In genomic region chr1:12619396-12620141, GRCh38 we compare ENCODE assay signal across 8 cellular contexts. TPM values are rescaled to one million over a fixed set of nuclear protein-coding genes. Genes with fewer than 3 reads are reported as not detected.
A peak's percentile ranks its signal among the peaks of the same experiment; 100 is the strongest.
DNase-seq lines count a peak whose midpoint lies in the region; ATAC-seq and TF ChIP-seq lines count a peak whose summit lies in the region.

No MANE protein-coding gene starts in this region.

- H3K36me3 ChIP-seq in HEK293 (ENCODE audit: control insufficient read depth in 2 of 2, insufficient read depth in 1 of 2, low read length in 2 of 2), result no peaks in the 10 kb centered on the region

- CTCF ChIA-PET in HEK293 (lab: Yijun Ruan, JAX), result interaction anchor here (0.6 to 5.0 kb wide), 26 partner anchors 15 to 1148 kb away, joined by 3 to 45 read pairs (median 4); no protein-coding TSS in a partner anchor

- peaks cover 9% of the 10 kb centered on the region for H3K4me1 ChIP-seq in HEK293 (ENCODE audit: control insufficient read depth, insufficient read depth, low read length)

- peak; percentile 88 for TF ChIP-seq CTCF in HEK293 (tag by site-specific recombination; IDR thresholded peaks at IDR 0.05)

- H3K4me3 ChIP-seq in HEK293 (ENCODE audit: low read depth, low read length), result peak overlapping the region; percentile 74

- peak overlapping the region; percentile 99 for H3K27ac ChIP-seq in HEK293 (ENCODE audit: extremely low read depth, low read depth, low read length)

- no peak for ATAC-seq in GM19463 (IDR thresholded peaks at IDR 0.05; ENCODE audit: unreplicated experiment)

- H3K9me3 ChIP-seq in HEK293 (ENCODE audit: control insufficient read depth, insufficient read depth, low read depth, low read length), result no peaks in the 10 kb centered on the region

- POLR2A ChIA-PET in HEK293 (lab: Yijun Ruan, JAX), result interaction anchor here (0.8 to 5.7 kb wide), 12 partner anchors 15 to 341 kb away, joined by 3 to 101 read pairs (median 6); no protein-coding TSS in a partner anchor

- DNase-seq in COLO668 (lab: John Stamatoyannopoulos, UW; ENCODE audit: unreplicated experiment) (peak; percentile 92), NCI-H2227 treated with DMSO at 0.1 percent for 48 hours (lab: John Stamatoyannopoulos, UW) (peak; percentile 66), cerebellum (ENCODE audit: low spot score) (peak; percentile 67), kidney glomerular epithelial cell (lab: John Stamatoyannopoulos, UW) (peak; percentile 87)
- peak; percentile 62 to 71 for DNase-seq in activated CD4-positive, alpha-beta T cell treated with anti-CD3 and anti-CD28 coated beads for 24 hours (ENCODE audit: low read depth in 2 of 2)
- DNase-seq in stimulated activated CD4-positive, alpha-beta T cell treated with anti-CD3 and anti-CD28 coated beads, Interleukin-12 subunit alpha, Interleukin-12 subunit beta, amount 100 ng/mL, for 48 hours (ENCODE audit: low read depth in 2 of 3, low spot score in 1 of 3), result peak; percentile 59 to 82 (median 72)

TF ChIP-seq in HEK293, 187 proteins besides CTCF, POLR2A, EP300 and RAD21 (continues in another document):
- TF ChIP-seq ZNF148 (tag by site-specific recombination; IDR thresholded peaks at IDR 0.05; ENCODE audit: borderline replicate concordance), result no peak
- TF ChIP-seq ZNF146 (tag by site-specific recombination; IDR thresholded peaks at IDR 0.05), result no peak
- peak; percentile 42; the same call in 1 of the 2 replicates for TF ChIP-seq ZNF184 (tag by site-specific recombination; IDR thresholded peaks at IDR 0.05)
- TF ChIP-seq SP7 (tag by site-specific recombination; IDR thresholded peaks at IDR 0.05), result no peak
- no peak for TF ChIP-seq ZIC2 (tag by site-specific recombination; IDR thresholded peaks at IDR 0.05)
- no peak; the same call in 1 of the 2 replicates for TF ChIP-seq ZNF600 (tag by site-specific recombination; IDR thresholded peaks at IDR 0.05)
- TF ChIP-seq EGR2 (tag by site-specific recombination; IDR thresholded peaks at IDR 0.05; ENCODE audit: low read depth), result no peak
- TF ChIP-seq KLF10 (tag by site-specific recombination; IDR thresholded peaks at IDR 0.05), result no peak; the same call in 1 of the 2 replicates
- no peak for TF ChIP-seq ATF2 (tag by site-specific recombination; IDR thresholded peaks at IDR 0.05; ENCODE audit: low read depth)
- TF ChIP-seq ZNF776 (tag by site-specific recombination; IDR thresholded peaks at IDR 0.05; ENCODE audit: borderline replicate concordance), result no peak
- no peak for TF ChIP-seq FEZF1 (tag by site-specific recombination; IDR thresholded peaks at IDR 0.05)
- peak; percentile 92 for TF ChIP-seq ZNF341 (tag by site-specific recombination; IDR thresholded peaks at IDR 0.05; ENCODE audit: low read depth)
- TF ChIP-seq RBAK (tag by site-specific recombination; IDR thresholded peaks at IDR 0.05), result no peak
- no peak for TF ChIP-seq REST (tag by site-specific recombination; IDR thresholded peaks at IDR 0.05)
- no peak for TF ChIP-seq ZNF561 (tag by site-specific recombination; IDR thresholded peaks at IDR 0.05; ENCODE audit: borderline replicate concordance)
- no peak for TF ChIP-seq ZSCAN23 (tag by site-specific recombination; IDR thresholded peaks at IDR 0.05)
- no peak for TF ChIP-seq ZNF624 (tag by site-specific recombination; IDR thresholded peaks at IDR 0.05)
- no peak for TF ChIP-seq SCRT2 (tag by site-specific recombination; IDR thresholded peaks at IDR 0.05)
- no peak for TF ChIP-seq ZNF530 (tag by site-specific recombination; IDR thresholded peaks at IDR 0.05; ENCODE audit: low read depth)
- no peak for TF ChIP-seq ZNF549 (tag by site-specific recombination; IDR thresholded peaks at IDR 0.05)
- TF ChIP-seq KLF1 (tag by site-specific recombination; IDR thresholded peaks at IDR 0.05), result no peak
- TF ChIP-seq GFI1B (tag by site-specific recombination; IDR thresholded peaks at IDR 0.05), result no peak
- no peak for TF ChIP-seq PBX3 (CRISPR knock-in tag; IDR thresholded peaks at IDR 0.05)
- TF ChIP-seq WT1 (tag by site-specific recombination; IDR thresholded peaks at IDR 0.05), result 0 out of 2 replicates have a peak, but pooled peaks have one; percentile 6
- no peak for TF ChIP-seq ZNF792 (tag by site-specific recombination; IDR thresholded peaks at IDR 0.05)
- no peak for TF ChIP-seq ZNF433 (tag by site-specific recombination; IDR thresholded peaks at IDR 0.05; ENCODE audit: low read depth)
- TF ChIP-seq YY1 (tag by site-specific recombination; IDR thresholded peaks at IDR 0.05), result no peak
- peak; percentile 33; the same call in 1 of the 2 replicates for TF ChIP-seq KLF9 (tag by site-specific recombination; IDR thresholded peaks at IDR 0.05; ENCODE audit: low read depth)
- TF ChIP-seq ZNF658 (tag by site-specific recombination; IDR thresholded peaks at IDR 0.05), result no peak

RNA-seq across cellular contexts. Expression of gene DHRS3, which starts 1.6 kb away (rescaled TPM):
- 23.6 TPM for total RNA-seq in cerebellum

RNA-seq across cellular contexts. Expression of gene AADACL4, which starts 24.3 kb away (rescaled TPM):
- not detected for total RNA-seq in cerebellum
